In the genomic region with DNA sequence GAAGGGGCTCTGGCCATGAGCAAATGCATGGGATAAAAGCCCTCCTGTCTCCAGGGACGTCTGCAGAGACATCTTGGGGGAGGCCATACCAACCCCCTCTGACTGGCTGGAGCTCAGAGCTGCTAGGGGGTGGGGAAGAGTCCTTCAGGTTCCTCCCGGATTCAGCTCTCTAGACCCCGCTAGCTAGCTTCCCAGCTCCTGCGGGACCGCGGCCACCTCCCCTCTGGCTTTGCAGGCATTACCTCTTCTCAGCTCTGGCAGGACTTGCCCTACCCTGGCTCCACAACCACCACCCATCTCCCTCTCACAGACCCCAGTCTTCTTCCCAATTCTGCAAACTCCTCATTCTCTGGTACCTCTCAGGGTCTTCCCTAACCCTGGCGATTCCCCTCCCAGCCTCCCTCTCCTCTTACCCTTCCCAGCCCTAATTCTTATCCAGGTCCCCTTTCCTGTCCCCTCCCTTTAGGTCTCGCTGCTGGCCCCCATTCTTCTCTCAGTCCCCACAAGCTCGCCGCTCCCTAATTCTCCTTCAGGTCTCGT, we compare ENCODE assay signal across 17 cellular contexts. TPM values are rescaled to one million over a fixed set of nuclear protein-coding genes. Genes with fewer than 3 reads are reported as not detected.
DNase-seq lines count a peak whose midpoint lies in the region; ATAC-seq and TF ChIP-seq lines count a peak whose summit lies in the region.
"Had no signal": no experiment of that assay in that cellular context is flagged by ENCODE, and none has a peak within 500 bp of the region (broad histone marks: within the 10 kb centered on the region; RNA-seq: fewer than 3 reads in every experiment).

No MANE protein-coding gene starts in this region.

- intact Hi-C loops in colonic mucosa (cut with DNase I), result loop anchor here (5.0 kb wide), 1 partner anchor 353 kb away; no protein-coding TSS in a partner anchor

- DNase-seq in NCI-H2029 (lab: John Stamatoyannopoulos, UW) (peak; percentile 21), NCI-H2029 treated with DMSO at 0.1 percent for 48 hours (lab: John Stamatoyannopoulos, UW) (no peak), colonic mucosa (no peak), kidney epithelial cell (ENCODE audit: low read depth) (no peak), retina (peak; percentile 49)
- DNase-seq in activated CD4-positive, alpha-beta T cell treated with anti-CD3 and anti-CD28 coated beads, Interleukin-2, amount 50 U/mL, for 48 hours, result no peak
- DNase-seq: activated CD8-positive, alpha-beta T cell treated with anti-CD3 and anti-CD28 coated beads for 36 hours; CD4-positive, alpha-beta T cell; effector memory CD8-positive, alpha-beta T cell; foreskin keratinocyte; GDM1; kidney glomerular epithelial cell; naive B cell; stimulated activated CD4-positive, alpha-beta T cell treated with anti-CD3 and anti-CD28 coated beads, Interleukin-4, amount 100 ng/mL, for 4 hours had no signal

- H3K27me3 ChIP-seq in colonic mucosa (peaks cover 4% of the 10 kb centered on the region), kidney epithelial cell (ENCODE audit: control insufficient read depth, insufficient read depth, low read length) (peaks cover 15% of the 10 kb centered on the region)

- H3K9me3 ChIP-seq in colonic mucosa, result no peaks in the 10 kb centered on the region

- ATAC-seq in HG02759 (IDR thresholded peaks at IDR 0.05; ENCODE audit: unreplicated experiment) (no peak), GM21619 (IDR thresholded peaks at IDR 0.05; ENCODE audit: unreplicated experiment) (no peak)
- ATAC-seq: activated CD8-positive, alpha-beta T cell treated with anti-CD3 and anti-CD28 coated beads for 36 hours; effector memory CD8-positive, alpha-beta T cell had no signal

- no peak overlapping the region for H3K27ac ChIP-seq in colonic mucosa
- H3K27ac ChIP-seq: foreskin keratinocyte had no signal

- TF ChIP-seq CTCF in colonic mucosa (IDR thresholded peaks at IDR 0.05), result no peak
- TF ChIP-seq CTCF in kidney epithelial cell (IDR thresholded peaks at IDR 0.05; ENCODE audit: insufficient read depth, low read length, poor library complexity, severe bottlenecking), result no peak

- H3K9ac ChIP-seq in colonic mucosa (ENCODE audit: low read depth in 2 of 2, low read length in 2 of 2), result peak overlapping the region; percentile 45 to 68

- H3K4me3 ChIP-seq in colonic mucosa (peak overlapping the region; percentile 49), kidney epithelial cell (ENCODE audit: low read depth, low read length) (peak overlapping the region; percentile 54)

- no peaks in the 10 kb centered on the region for H3K4me1 ChIP-seq in colonic mucosa
- H3K4me1 ChIP-seq: foreskin keratinocyte had no signal

- H3K36me3 ChIP-seq in colonic mucosa (no peaks in the 10 kb centered on the region), kidney epithelial cell (ENCODE audit: control insufficient read depth, insufficient read depth, low read length) (no peaks in the 10 kb centered on the region)

RNA-seq across cellular contexts. Expression of a gene that starts 0.8 kb away (rescaled TPM):
- total RNA-seq in colonic mucosa, result 10 to 100 TPM; 23.4 to 31.5 TPM
- 8.1 and 10.1 TPM in 2 replicates for total RNA-seq in kidney epithelial cell
- total RNA-seq: activated CD8-positive, alpha-beta T cell treated with anti-CD3 and anti-CD28 coated beads for 36 hours; CD4-positive, alpha-beta T cell; foreskin keratinocyte; ureter had no signal

Comparison
In these comparisons a context has a peak if more than half of its experiments do, and no peak if none do; other contexts are left out.
1. DNase-seq: peak in NCI-H2029 (single experiment) and retina (single experiment); none in NCI-H2029 treated with DMSO at 0.1 percent for 48 hours (single experiment), colonic mucosa (single experiment), kidney epithelial cell (single experiment) and activated CD4-positive, alpha-beta T cell treated with anti-CD3 and anti-CD28 coated beads, Interleukin-2, amount 50 U/mL, for 48 hours (0 of 2).